Comparison of ENCODE assay signal across 1 cellular context in genomic region chr9:20024159-20024571, GRCh38.
TF ChIP-seq lines count a peak whose summit lies in the region.

No MANE protein-coding gene starts in this region.

TF ChIP-seq in IMR-90, 13 proteins besides CTCF, POLR2A, EP300 and RAD21:
- TF ChIP-seq CHD1 (IDR thresholded peaks at IDR 0.05; ENCODE audit: low read depth, low read length) = no peak
- no peak for TF ChIP-seq USF2 (IDR thresholded peaks at IDR 0.05; ENCODE audit: low read depth, low read length)
- no peak for TF ChIP-seq NFE2L2 (IDR thresholded peaks at IDR 0.05; ENCODE audit: low read depth, low read length)
- no peak for TF ChIP-seq BHLHE40 (IDR thresholded peaks at IDR 0.05; ENCODE audit: low read depth, low read length)
- no peak for TF ChIP-seq RCOR1 (IDR thresholded peaks at IDR 0.05; ENCODE audit: insufficient replicate concordance, low read length)
- no peak for TF ChIP-seq SMC3 (IDR thresholded peaks at IDR 0.05; ENCODE audit: low read depth, low read length)
- TF ChIP-seq MAZ (IDR thresholded peaks at IDR 0.05; ENCODE audit: borderline replicate concordance, low read depth, low read length) = no peak
- TF ChIP-seq, protein P1, sequence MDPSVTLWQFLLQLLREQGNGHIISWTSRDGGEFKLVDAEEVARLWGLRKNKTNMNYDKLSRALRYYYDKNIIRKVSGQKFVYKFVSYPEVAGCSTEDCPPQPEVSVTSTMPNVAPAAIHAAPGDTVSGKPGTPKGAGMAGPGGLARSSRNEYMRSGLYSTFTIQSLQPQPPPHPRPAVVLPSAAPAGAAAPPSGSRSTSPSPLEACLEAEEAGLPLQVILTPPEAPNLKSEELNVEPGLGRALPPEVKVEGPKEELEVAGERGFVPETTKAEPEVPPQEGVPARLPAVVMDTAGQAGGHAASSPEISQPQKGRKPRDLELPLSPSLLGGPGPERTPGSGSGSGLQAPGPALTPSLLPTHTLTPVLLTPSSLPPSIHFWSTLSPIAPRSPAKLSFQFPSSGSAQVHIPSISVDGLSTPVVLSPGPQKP (IDR thresholded peaks at IDR 0.05; ENCODE audit: borderline replicate concordance, low read depth, low read length) = no peak
- TF ChIP-seq MXI1 (IDR thresholded peaks at IDR 0.05; ENCODE audit: borderline replicate concordance, low read depth, low read length) = no peak
- TF ChIP-seq MAFK (IDR thresholded peaks at IDR 0.05; ENCODE audit: low read depth, low read length) = no peak
